In the genomic region with DNA sequence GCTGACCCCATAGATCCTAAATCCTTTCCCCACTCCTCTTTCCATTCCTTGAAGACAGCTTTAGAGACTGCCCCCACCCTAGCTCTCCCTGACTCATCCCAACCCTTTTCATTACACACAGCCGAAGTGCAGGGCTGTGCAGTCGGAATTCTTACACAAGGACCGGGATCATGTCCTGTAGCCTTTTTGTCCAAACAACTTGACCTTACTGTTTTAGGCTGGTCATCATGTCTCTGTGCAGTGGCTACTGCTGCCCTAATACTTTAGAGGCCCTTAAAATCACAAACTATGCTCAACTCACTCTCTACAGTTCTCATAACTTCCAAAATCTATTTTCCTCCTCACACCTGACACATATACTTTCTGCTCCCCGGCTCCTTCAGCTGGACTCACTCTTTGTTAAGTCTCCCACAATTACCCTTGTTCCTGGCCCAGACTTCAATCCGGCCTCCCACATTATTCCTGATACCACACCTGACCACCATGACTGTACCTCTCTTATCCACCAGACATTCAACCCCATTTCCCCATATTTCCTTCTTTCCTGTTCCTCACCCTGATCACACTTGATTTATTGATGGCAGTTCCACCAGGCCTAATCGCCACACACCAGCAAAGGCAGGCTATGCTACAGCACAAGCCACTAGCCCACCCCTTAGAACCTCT, we compare ENCODE assay signal across 3 cellular contexts. TPM values are rescaled to one million over a fixed set of nuclear protein-coding genes. Genes with fewer than 3 reads are reported as not detected.
"Had no signal": no experiment of that assay in that cellular context is flagged by ENCODE, and none has a peak within 500 bp of the region (broad histone marks: within the 10 kb centered on the region; RNA-seq: fewer than 3 reads in every experiment).

No MANE protein-coding gene starts in this region.

RNA-seq across cellular contexts. Expression of a gene that starts 19.8 kb away (rescaled TPM):
- total RNA-seq: stomach, temporal lobe, testis had no signal
